In the genomic region with DNA sequence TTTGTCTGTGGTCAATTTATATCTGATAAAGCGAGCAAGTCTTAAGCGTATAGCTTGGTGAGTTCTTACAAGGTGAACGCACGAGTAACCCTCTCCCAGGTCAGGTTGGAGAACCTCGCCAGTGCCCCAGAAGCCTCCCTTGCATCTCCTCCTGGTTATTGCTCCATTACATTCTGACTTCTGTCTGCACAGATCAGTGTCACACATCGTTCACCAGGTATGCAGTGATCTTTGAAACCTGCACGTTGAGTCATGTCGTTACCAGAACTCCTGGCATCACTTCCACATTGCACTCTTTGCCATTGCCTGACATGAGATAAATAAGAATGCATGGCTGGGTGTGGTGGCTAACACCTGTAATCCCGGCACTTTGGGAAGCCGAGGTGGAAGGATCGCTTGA, we compare ENCODE assay signal across 14 cellular contexts. TPM values are rescaled to one million over a fixed set of nuclear protein-coding genes. Genes with fewer than 3 reads are reported as not detected.
DNase-seq lines count a peak whose midpoint lies in the region; ATAC-seq and TF ChIP-seq lines count a peak whose summit lies in the region.
"Had no signal": no experiment of that assay in that cellular context is flagged by ENCODE, and none has a peak within 500 bp of the region (broad histone marks: within the 10 kb centered on the region; RNA-seq: fewer than 3 reads in every experiment).

No MANE protein-coding gene starts in this region.

- H3K79me1 ChIP-seq in trophoblast cell (ENCODE audit: low read length) = no peaks in the 10 kb centered on the region

- H3K4me1 ChIP-seq in trophoblast cell (ENCODE audit: control insufficient read depth in 1 of 2, insufficient read depth in 2 of 2, low read length in 2 of 2) (peaks cover 0 to 4% of the 10 kb centered on the region in 2 experiments), left lung (peaks cover 0 to 5% of the 10 kb centered on the region in 2 donors)
- H3K4me1 ChIP-seq: ascending aorta had no signal

- H3K79me2 ChIP-seq in trophoblast cell (ENCODE audit: control insufficient read depth, insufficient read depth, low read length, poor library complexity) = no peaks in the 10 kb centered on the region

- intact Hi-C loops in left lung (cut with DNase I) = no loop called here

- H3K4ac ChIP-seq in trophoblast cell (ENCODE audit: low read depth, low read length) = no peak overlapping the region

- no peak overlapping the region for H2AK5ac ChIP-seq in trophoblast cell (ENCODE audit: low read length)

- H3K4me3 ChIP-seq in trophoblast cell (ENCODE audit: low read depth, low read length) (no peak overlapping the region), left lung (no peak overlapping the region)
- H3K4me3 ChIP-seq: ascending aorta had no signal

- no peak overlapping the region for H2BK5ac ChIP-seq in trophoblast cell (ENCODE audit: low read depth, low read length, poor library complexity)

- no peak overlapping the region for H4K12ac ChIP-seq in trophoblast cell (ENCODE audit: low read depth, low read length)

- POLR2A ChIA-PET in RWPE1 (lab: Yijun Ruan, JAX; ENCODE audit: low non-redundant PET) = no interaction called here

- CTCF ChIA-PET in RWPE1 (lab: Yijun Ruan, JAX) = interaction anchor here (0.7 kb wide), 1 partner anchor 90 kb away, joined by 3 read pairs; no protein-coding TSS in a partner anchor

- H3K9me3 ChIP-seq in trophoblast cell (ENCODE audit: insufficient read depth, low read depth, low read length) = no peaks in the 10 kb centered on the region
- H3K9me3 ChIP-seq in left lung = no peaks in the 10 kb centered on the region
- H3K9me3 ChIP-seq: ascending aorta, neutrophil had no signal

- H3K36me3 ChIP-seq in trophoblast cell (ENCODE audit: control insufficient read depth in 1 of 2, insufficient read depth in 2 of 2, low read length in 2 of 2) (no peaks in the 10 kb centered on the region), left lung (no peaks in the 10 kb centered on the region)
- H3K36me3 ChIP-seq: ascending aorta, neutrophil had no signal

- no peak overlapping the region for H2AFZ ChIP-seq in trophoblast cell (ENCODE audit: insufficient read depth, low read length, poor library complexity)

- H3K4me2 ChIP-seq in trophoblast cell (ENCODE audit: low read length) = no peak overlapping the region

- no peak overlapping the region for H2BK120ac ChIP-seq in trophoblast cell (ENCODE audit: insufficient read depth, low read length, poor library complexity)

- no peak overlapping the region for H3K23ac ChIP-seq in trophoblast cell (ENCODE audit: low read length)

- H4K91ac ChIP-seq in trophoblast cell (ENCODE audit: low read depth, low read length) = no peak overlapping the region

- no peak for TF ChIP-seq CTCF in RWPE1 (conservative IDR thresholded peaks at IDR 0.05; ENCODE audit: low read depth)
- no peak for TF ChIP-seq CTCF in left lung (IDR thresholded peaks at IDR 0.05)

- H2BK12ac ChIP-seq in trophoblast cell (ENCODE audit: low read length) = no peak overlapping the region

- no peak for TF ChIP-seq POLR2A in GM18505 (IDR thresholded peaks at IDR 0.05; ENCODE audit: borderline replicate concordance, extremely low read depth, insufficient read depth, insufficient read length)

- no CpG with 5 or more reads among the region's 11 CpGs for WGBS in trophoblast cell (ENCODE audit: extremely low coverage, insufficient coverage, insufficient read length)

- H3K9ac ChIP-seq in trophoblast cell (ENCODE audit: low read length) = no peak overlapping the region

- H3K27me3 ChIP-seq in trophoblast cell (ENCODE audit: insufficient read depth, low read length) = no peaks in the 10 kb centered on the region
- H3K27me3 ChIP-seq in left lung = no peaks in the 10 kb centered on the region
- H3K27me3 ChIP-seq: ascending aorta had no signal

- no peak overlapping the region for H4K8ac ChIP-seq in trophoblast cell (ENCODE audit: low read depth, low read length)

- DNase-seq in RWPE1 (ENCODE audit: low spot score) (peak; percentile 15), trophoblast cell (peak; percentile 62 to 86), NCI-H69 (lab: John Stamatoyannopoulos, UW) (no peak), NCI-H1930 (lab: John Stamatoyannopoulos, UW) (no peak), left lung (no peak)
- no peak for DNase-seq in activated CD8-positive, alpha-beta memory T cell treated with anti-CD3 and anti-CD28 coated beads, Interleukin-2, amount 50 U/mL, for 4 hours
- DNase-seq: DMS153; kidney; NCI-H446 treated with DMSO at 0.1 percent for 48 hours; stimulated activated CD4-positive, alpha-beta T cell treated with anti-CD3 and anti-CD28 coated beads, Interleukin-4, amount 100 ng/mL, for 1 hour had no signal

- H3K14ac ChIP-seq in trophoblast cell (ENCODE audit: low read length) = no peak overlapping the region

- no peak overlapping the region for H3K18ac ChIP-seq in trophoblast cell (ENCODE audit: low read length)

- H3K27ac ChIP-seq in RWPE1 = no peak overlapping the region
- no peak overlapping the region for H3K27ac ChIP-seq in trophoblast cell (ENCODE audit: low read depth, low read length)
- H3K27ac ChIP-seq in left lung = peak overlapping the region in 1 of 2 donors; percentile 55
- H3K27ac ChIP-seq: neutrophil had no signal

- peak; percentile 75 for ATAC-seq in GM18505 (IDR thresholded peaks at IDR 0.05; ENCODE audit: unreplicated experiment)
- ATAC-seq in GM21723 (IDR thresholded peaks at IDR 0.05; ENCODE audit: unreplicated experiment) = peak; percentile 62
- ATAC-seq in left lung = no peak

RNA-seq across cellular contexts. Expression of a gene that starts 44.2 kb away (rescaled TPM):
- 30.2 and 30.9 TPM in 2 replicates for polyA plus RNA-seq in trophoblast cell (2013)
- total RNA-seq in left lung = 10 to 100 TPM; 28.9 to 29.1 TPM

Comparison
In these comparisons a context has a peak if more than half of its experiments do, and no peak if none do; other contexts are left out.
1. DNase-seq: peak in RWPE1 (single experiment) and trophoblast cell (2 of 2); none in NCI-H69 (single experiment), activated CD8-positive, alpha-beta memory T cell treated with anti-CD3 and anti-CD28 coated beads, Interleukin-2, amount 50 U/mL, for 4 hours (single experiment), NCI-H1930 (0 of 2) and left lung (0 of 2).